In the genomic region with DNA sequence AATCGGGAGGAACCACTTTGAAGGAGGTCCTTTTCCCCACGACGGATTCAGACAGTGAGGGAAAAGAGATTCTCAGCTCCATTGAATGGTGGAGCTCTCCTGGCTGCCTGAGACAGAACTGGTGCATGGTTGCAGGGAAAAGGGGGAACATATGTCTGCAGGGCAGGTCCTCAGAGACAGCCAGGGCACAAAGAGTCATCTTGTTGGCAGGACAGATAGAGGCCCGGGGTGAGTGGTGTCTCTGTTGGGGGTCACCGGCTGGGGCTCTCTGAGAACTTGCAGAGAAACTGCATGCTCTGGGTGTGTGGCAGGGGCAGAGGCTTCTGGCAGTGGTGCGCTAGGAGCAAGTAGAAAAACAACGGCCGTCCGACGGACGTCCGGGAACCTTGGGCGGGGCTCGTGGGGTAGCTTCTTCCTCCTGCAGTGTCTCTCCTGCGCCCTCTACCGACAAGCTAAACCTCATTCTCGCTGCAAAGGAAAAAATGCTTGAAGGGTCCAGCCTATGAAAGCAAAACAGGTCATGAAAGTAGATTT, we compare ENCODE assay signal across 8 cellular contexts.
DNase-seq lines count a peak whose midpoint lies in the region; ATAC-seq and TF ChIP-seq lines count a peak whose summit lies in the region.

No MANE protein-coding gene starts in this region.

- no peak overlapping the region for H3K4me3 ChIP-seq in HFF-Myc (replicated peaks; ENCODE audit: low read depth, low read length)
- H3K4me3 ChIP-seq in effector memory CD4-positive, alpha-beta T cell (ENCODE audit: insufficient read depth, low read depth, low read length, poor library complexity, severe bottlenecking) = no peak overlapping the region

- no peaks in the 10 kb centered on the region for H3K36me3 Mint-ChIP-seq in activated CD4-positive, alpha-beta T cell treated with anti-CD3 and anti-CD28 coated beads, Interleukin-2, amount 10 ng/mL, durations not matched to agents 7 days and 5 days (ENCODE audit: low read depth)

- ATAC-seq in GM19452 (IDR thresholded peaks at IDR 0.05; ENCODE audit: unreplicated experiment) = no peak

- H3K27ac ChIP-seq in effector memory CD4-positive, alpha-beta T cell (ENCODE audit: insufficient read depth, low read length, poor library complexity, severe bottlenecking) = no peak overlapping the region

- TF ChIP-seq CTCF in HFF-Myc (IDR thresholded peaks at IDR 0.05; ENCODE audit: low read depth, low read length, missing control alignments) = peak; percentile 78

- H3K27ac Mint-ChIP-seq in activated CD4-positive, alpha-beta T cell treated with anti-CD3 and anti-CD28 coated beads, Interleukin-2, amount 10 ng/mL, durations not matched to agents 7 days and 5 days = peak overlapping the region; percentile 54

- H3K4me1 ChIP-seq in effector memory CD4-positive, alpha-beta T cell (ENCODE audit: control insufficient read depth, insufficient read depth, low read length, poor library complexity, severe bottlenecking) = peaks cover 4% of the 10 kb centered on the region

- peaks cover 22% of the 10 kb centered on the region for H3K27me3 Mint-ChIP-seq in activated CD4-positive, alpha-beta T cell treated with anti-CD3 and anti-CD28 coated beads, Interleukin-2, amount 10 ng/mL, durations not matched to agents 7 days and 5 days

- peaks cover 3% of the 10 kb centered on the region for H3K27me3 ChIP-seq in effector memory CD4-positive, alpha-beta T cell (replicated peaks; ENCODE audit: control insufficient read depth, insufficient read depth, low read length, poor library complexity, severe bottlenecking)

- peaks cover 16% of the 10 kb centered on the region for H3K4me1 Mint-ChIP-seq in activated CD4-positive, alpha-beta T cell treated with anti-CD3 and anti-CD28 coated beads, Interleukin-2, amount 10 ng/mL, durations not matched to agents 7 days and 5 days

- no peaks in the 10 kb centered on the region for H3K36me3 ChIP-seq in effector memory CD4-positive, alpha-beta T cell (ENCODE audit: control insufficient read depth, insufficient read depth, low read length)

- CTCF ChIA-PET in activated CD4-positive, alpha-beta T cell treated with anti-CD3 and anti-CD28 coated beads, Interleukin-2, amount 10 ng/mL, durations not matched to agents 7 days and 5 days (lab: Charles Lee) = interaction anchor here (0.6 to 1.6 kb wide), 9 partner anchors 11 to 966 kb away, joined by 3 to 9 read pairs (median 4); no protein-coding TSS in a partner anchor

- POLR2A ChIA-PET in activated CD4-positive, alpha-beta T cell treated with anti-CD3 and anti-CD28 coated beads, Interleukin-2, amount 10 ng/mL, durations not matched to agents 7 days and 5 days (lab: Charles Lee) = no interaction called here

- H3K9me3 Mint-ChIP-seq in activated CD4-positive, alpha-beta T cell treated with anti-CD3 and anti-CD28 coated beads, Interleukin-2, amount 10 ng/mL, durations not matched to agents 7 days and 5 days = no peaks in the 10 kb centered on the region

- DNase-seq in DMS53 (lab: John Stamatoyannopoulos, UW) = peak; percentile 99
- peak; percentile 60 for DNase-seq in HFF-Myc (ENCODE audit: extremely low read depth, low read depth)
- DNase-seq in NCI-H524 (lab: John Stamatoyannopoulos, UW) = peak; percentile 86 to 95
- peak; percentile 68 for DNase-seq in activated CD4-positive, alpha-beta T cell treated with anti-CD3 and anti-CD28 coated beads, Interleukin-2, amount 10 ng/mL, durations not matched to agents 7 days and 5 days
- peak; percentile 2 to 50 (median 6) for DNase-seq in effector memory CD4-positive, alpha-beta T cell
- DNase-seq in lung microvascular endothelial cell (ENCODE audit: low read depth in 2 of 2) = peak; percentile 62 to 70
- DNase-seq in stimulated activated CD8-positive, alpha-beta memory T cell treated with anti-CD3 and anti-CD28 coated beads, Interleukin-4, amount 100 ng/mL, for 1 hour (ENCODE audit: low read depth in 2 of 2, low spot score in 1 of 2) = peak; percentile 3 to 21

- H3K4me3 Mint-ChIP-seq in activated CD4-positive, alpha-beta T cell treated with anti-CD3 and anti-CD28 coated beads, Interleukin-2, amount 10 ng/mL, durations not matched to agents 7 days and 5 days = no peak overlapping the region

- H3K9me3 ChIP-seq in effector memory CD4-positive, alpha-beta T cell (ENCODE audit: control insufficient read depth, low read length) = no peaks in the 10 kb centered on the region

Comparison
In these comparisons a context has a peak if more than half of its experiments do, and no peak if none do; other contexts are left out.
1. DNase-seq: peak in every context shown above with its lines; median percentile 99 in DMS53; 90 in NCI-H524; 68 in activated CD4-positive, alpha-beta T cell treated with anti-CD3 and anti-CD28 coated beads, Interleukin-2, amount 10 ng/mL, durations not matched to agents 7 days and 5 days; 66 in lung microvascular endothelial cell; 60 in HFF-Myc; 12 in stimulated activated CD8-positive, alpha-beta memory T cell treated with anti-CD3 and anti-CD28 coated beads, Interleukin-4, amount 100 ng/mL, for 1 hour; 6 in effector memory CD4-positive, alpha-beta T cell.